In the genomic region with DNA sequence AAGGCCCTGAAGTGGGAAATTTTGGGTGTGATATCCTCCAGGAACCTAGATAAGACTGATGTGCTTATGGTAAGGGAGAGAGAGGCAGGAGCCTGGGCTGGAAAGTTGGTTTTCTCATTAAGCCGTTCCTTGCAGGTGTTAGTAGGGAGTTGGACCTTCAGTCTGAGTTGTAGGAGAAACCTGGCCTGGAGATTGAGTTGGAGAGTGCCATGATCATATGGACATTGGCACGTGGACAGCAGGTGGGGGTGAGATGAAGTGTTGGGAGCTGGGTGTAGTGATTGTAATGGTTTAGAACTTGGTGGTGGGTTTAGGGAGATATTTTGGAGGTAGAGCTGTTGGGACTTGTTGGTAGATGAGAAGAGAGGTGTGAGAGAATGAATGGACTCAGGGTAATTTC, we compare ENCODE assay signal across 2 cellular contexts.
TF ChIP-seq lines count a peak whose summit lies in the region.

No MANE protein-coding gene starts in this region.

TF ChIP-seq in HEK293, 187 proteins besides CTCF, POLR2A, EP300 and RAD21:
- peak; percentile 73; the same call in 1 of the 2 replicates for TF ChIP-seq ZNF623 (tag by site-specific recombination; IDR thresholded peaks at IDR 0.05)
- TF ChIP-seq ZNF133 (tag by site-specific recombination; IDR thresholded peaks at IDR 0.05), result peak; percentile 91
- TF ChIP-seq, protein P1, sequence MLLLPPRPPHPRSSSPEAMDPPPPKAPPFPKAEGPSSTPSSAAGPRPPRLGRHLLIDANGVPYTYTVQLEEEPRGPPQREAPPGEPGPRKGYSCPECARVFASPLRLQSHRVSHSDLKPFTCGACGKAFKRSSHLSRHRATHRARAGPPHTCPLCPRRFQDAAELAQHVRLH (tag by site-specific recombination; IDR thresholded peaks at IDR 0.05), result no peak
- TF ChIP-seq, protein P2, sequence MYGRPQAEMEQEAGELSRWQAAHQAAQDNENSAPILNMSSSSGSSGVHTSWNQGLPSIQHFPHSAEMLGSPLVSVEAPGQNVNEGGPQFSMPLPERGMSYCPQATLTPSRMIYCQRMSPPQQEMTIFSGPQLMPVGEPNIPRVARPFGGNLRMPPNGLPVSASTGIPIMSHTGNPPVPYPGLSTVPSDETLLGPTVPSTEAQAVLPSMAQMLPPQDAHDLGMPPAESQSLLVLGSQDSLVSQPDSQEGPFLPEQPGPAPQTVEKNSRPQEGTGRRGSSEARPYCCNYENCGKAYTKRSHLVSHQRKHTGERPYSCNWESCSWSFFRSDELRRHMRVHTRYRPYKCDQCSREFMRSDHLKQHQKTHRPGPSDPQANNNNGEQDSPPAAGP (tag by site-specific recombination; IDR thresholded peaks at IDR 0.05), result 0 out of 2 replicates have a peak, but pooled peaks have one; percentile 25
- no peak for TF ChIP-seq ZNF555 (tag by site-specific recombination; conservative IDR thresholded peaks at IDR 0.05)
- TF ChIP-seq ZNF701 (tag by site-specific recombination; IDR thresholded peaks at IDR 0.05), result no peak

TF ChIP-seq in GM12878, 131 proteins besides CTCF, POLR2A, EP300 and RAD21:
- TF ChIP-seq SIN3A (IDR thresholded peaks at IDR 0.05; ENCODE audit: low read depth, low read length) (no peak), ZBED1 (IDR thresholded peaks at IDR 0.05; ENCODE audit: borderline replicate concordance) (no peak), TCF12 (IDR thresholded peaks at IDR 0.05; ENCODE audit: low read depth, low read length) (no peak), STAT1 (conservative IDR thresholded peaks at IDR 0.05) (no peak), CHD1 (IDR thresholded peaks at IDR 0.05; ENCODE audit: low read depth, low read length) (no peak), NFIC (IDR thresholded peaks at IDR 0.05; ENCODE audit: low read depth, low read length) (no peak), ZNF24 (IDR thresholded peaks at IDR 0.05) (no peak), RUNX3 (IDR thresholded peaks at IDR 0.05; ENCODE audit: low read length) (no peak)
- TF ChIP-seq, protein P3, sequence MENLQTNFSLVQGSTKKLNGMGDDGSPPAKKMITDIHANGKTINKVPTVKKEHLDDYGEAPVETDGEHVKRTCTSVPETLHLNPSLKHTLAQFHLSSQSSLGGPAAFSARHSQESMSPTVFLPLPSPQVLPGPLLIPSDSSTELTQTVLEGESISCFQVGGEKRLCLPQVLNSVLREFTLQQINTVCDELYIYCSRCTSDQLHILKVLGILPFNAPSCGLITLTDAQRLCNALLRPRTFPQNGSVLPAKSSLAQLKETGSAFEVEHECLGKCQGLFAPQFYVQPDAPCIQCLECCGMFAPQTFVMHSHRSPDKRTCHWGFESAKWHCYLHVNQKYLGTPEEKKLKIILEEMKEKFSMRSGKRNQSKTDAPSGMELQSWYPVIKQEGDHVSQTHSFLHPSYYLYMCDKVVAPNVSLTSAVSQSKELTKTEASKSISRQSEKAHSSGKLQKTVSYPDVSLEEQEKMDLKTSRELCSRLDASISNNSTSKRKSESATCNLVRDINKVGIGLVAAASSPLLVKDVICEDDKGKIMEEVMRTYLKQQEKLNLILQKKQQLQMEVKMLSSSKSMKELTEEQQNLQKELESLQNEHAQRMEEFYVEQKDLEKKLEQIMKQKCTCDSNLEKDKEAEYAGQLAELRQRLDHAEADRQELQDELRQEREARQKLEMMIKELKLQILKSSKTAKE (IDR thresholded peaks at IDR 0.05; ENCODE audit: low read depth, poor library complexity, severe bottlenecking), result no peak
